Comparison of ENCODE assay signal across 1 cellular context in genomic region chr22:21927174-21927823, GRCh38.
TF ChIP-seq lines count a peak whose summit lies in the region.

No MANE protein-coding gene starts in this region.

TF ChIP-seq in K562, 482 proteins besides CTCF, POLR2A, EP300 and RAD21 (continued from another document):
- TF ChIP-seq MGA (IDR thresholded peaks at IDR 0.05) (no peak), CAMTA2 (CRISPR knock-in tag; conservative IDR thresholded peaks at IDR 0.05) (no peak), SMAD1 (IDR thresholded peaks at IDR 0.05; ENCODE audit: low read depth, low read length, partially characterized antibody) (no peak), ZNF644 (tag; IDR thresholded peaks at IDR 0.05; ENCODE audit: low read depth) (no peak), CREB3 (tag; conservative IDR thresholded peaks at IDR 0.05; ENCODE audit: low read depth) (no peak), JUNB (CRISPR knock-in tag; conservative IDR thresholded peaks at IDR 0.05) (no peak), THAP7 (CRISPR knock-in tag; IDR thresholded peaks at IDR 0.05) (no peak), MBD2 (IDR thresholded peaks at IDR 0.05; ENCODE audit: borderline replicate concordance, low read depth) (no peak), ZNF384 (IDR thresholded peaks at IDR 0.05; ENCODE audit: low read depth, low read length) (no peak), BRD9 (IDR thresholded peaks at IDR 0.05; ENCODE audit: low read depth, partially characterized antibody) (no peak), NR3C1 (CRISPR knock-in tag; IDR thresholded peaks at IDR 0.05) (no peak), GTF2B (IDR thresholded peaks at IDR 0.05; ENCODE audit: extremely low read depth, insufficient read length) (no peak), GMEB1 (CRISPR knock-in tag; IDR thresholded peaks at IDR 0.05) (no peak), ZNF407 (IDR thresholded peaks at IDR 0.05; ENCODE audit: low read depth) (no peak)
TF ChIP-seq in K562: peak in this region for 41.
